ENCODE assay signal across 1 cellular context in the genomic region with DNA sequence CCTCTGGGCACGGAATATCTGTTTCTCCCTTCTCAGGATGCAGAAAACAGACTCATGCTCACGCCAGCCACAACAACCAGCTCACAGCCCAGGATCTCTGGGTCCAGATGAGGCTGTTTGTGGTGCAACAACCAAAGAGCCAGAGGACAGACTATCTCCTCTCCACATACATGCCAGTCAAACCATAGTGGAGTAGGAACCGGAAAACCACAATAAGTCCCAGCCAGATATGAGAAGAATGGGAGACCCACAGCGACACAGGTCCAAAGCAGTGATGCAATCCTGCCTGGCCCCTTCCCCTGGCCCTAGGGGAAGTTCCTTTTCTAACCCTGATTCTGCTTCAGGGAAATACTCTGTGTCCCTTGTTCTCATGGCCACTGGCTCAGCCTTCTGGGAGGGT.
TF ChIP-seq lines count a peak whose summit lies in the region.

No MANE protein-coding gene starts in this region.

TF ChIP-seq in K562, 482 proteins besides CTCF, POLR2A, EP300 and RAD21 (continued from another document and continues in another):
- TF ChIP-seq, protein P1, sequence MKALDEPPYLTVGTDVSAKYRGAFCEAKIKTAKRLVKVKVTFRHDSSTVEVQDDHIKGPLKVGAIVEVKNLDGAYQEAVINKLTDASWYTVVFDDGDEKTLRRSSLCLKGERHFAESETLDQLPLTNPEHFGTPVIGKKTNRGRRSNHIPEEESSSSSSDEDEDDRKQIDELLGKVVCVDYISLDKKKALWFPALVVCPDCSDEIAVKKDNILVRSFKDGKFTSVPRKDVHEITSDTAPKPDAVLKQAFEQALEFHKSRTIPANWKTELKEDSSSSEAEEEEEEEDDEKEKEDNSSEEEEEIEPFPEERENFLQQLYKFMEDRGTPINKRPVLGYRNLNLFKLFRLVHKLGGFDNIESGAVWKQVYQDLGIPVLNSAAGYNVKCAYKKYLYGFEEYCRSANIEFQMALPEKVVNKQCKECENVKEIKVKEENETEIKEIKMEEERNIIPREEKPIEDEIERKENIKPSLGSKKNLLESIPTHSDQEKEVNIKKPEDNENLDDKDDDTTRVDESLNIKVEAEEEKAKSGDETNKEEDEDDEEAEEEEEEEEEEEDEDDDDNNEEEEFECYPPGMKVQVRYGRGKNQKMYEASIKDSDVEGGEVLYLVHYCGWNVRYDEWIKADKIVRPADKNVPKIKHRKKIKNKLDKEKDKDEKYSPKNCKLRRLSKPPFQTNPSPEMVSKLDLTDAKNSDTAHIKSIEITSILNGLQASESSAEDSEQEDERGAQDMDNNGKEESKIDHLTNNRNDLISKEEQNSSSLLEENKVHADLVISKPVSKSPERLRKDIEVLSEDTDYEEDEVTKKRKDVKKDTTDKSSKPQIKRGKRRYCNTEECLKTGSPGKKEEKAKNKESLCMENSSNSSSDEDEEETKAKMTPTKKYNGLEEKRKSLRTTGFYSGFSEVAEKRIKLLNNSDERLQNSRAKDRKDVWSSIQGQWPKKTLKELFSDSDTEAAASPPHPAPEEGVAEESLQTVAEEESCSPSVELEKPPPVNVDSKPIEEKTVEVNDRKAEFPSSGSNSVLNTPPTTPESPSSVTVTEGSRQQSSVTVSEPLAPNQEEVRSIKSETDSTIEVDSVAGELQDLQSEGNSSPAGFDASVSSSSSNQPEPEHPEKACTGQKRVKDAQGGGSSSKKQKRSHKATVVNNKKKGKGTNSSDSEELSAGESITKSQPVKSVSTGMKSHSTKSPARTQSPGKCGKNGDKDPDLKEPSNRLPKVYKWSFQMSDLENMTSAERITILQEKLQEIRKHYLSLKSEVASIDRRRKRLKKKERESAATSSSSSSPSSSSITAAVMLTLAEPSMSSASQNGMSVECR (CRISPR knock-in tag; IDR thresholded peaks at IDR 0.05): no peak
- TF ChIP-seq ZNF551 (CRISPR knock-in tag; IDR thresholded peaks at IDR 0.05): no peak
- TF ChIP-seq, protein P2, sequence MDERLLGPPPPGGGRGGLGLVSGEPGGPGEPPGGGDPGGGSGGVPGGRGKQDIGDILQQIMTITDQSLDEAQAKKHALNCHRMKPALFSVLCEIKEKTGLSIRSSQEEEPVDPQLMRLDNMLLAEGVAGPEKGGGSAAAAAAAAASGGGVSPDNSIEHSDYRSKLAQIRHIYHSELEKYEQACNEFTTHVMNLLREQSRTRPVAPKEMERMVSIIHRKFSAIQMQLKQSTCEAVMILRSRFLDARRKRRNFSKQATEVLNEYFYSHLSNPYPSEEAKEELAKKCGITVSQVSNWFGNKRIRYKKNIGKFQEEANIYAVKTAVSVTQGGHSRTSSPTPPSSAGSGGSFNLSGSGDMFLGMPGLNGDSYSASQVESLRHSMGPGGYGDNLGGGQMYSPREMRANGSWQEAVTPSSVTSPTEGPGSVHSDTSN (CRISPR knock-in tag; IDR thresholded peaks at IDR 0.05; ENCODE audit: low read depth): no peak
- TF ChIP-seq, protein P2 (tag; conservative IDR thresholded peaks at IDR 0.05; ENCODE audit: low read depth): no peak
- TF ChIP-seq MTF1 (CRISPR knock-in tag; IDR thresholded peaks at IDR 0.05; ENCODE audit: borderline replicate concordance): no peak
- TF ChIP-seq, protein P3, sequence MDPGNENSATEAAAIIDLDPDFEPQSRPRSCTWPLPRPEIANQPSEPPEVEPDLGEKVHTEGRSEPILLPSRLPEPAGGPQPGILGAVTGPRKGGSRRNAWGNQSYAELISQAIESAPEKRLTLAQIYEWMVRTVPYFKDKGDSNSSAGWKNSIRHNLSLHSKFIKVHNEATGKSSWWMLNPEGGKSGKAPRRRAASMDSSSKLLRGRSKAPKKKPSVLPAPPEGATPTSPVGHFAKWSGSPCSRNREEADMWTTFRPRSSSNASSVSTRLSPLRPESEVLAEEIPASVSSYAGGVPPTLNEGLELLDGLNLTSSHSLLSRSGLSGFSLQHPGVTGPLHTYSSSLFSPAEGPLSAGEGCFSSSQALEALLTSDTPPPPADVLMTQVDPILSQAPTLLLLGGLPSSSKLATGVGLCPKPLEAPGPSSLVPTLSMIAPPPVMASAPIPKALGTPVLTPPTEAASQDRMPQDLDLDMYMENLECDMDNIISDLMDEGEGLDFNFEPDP (CRISPR knock-in tag; IDR thresholded peaks at IDR 0.05): no peak
- TF ChIP-seq CBX8 (IDR thresholded peaks at IDR 0.05; ENCODE audit: borderline replicate concordance, extremely low read depth, low read depth, low read length, poor library complexity, severe bottlenecking): no peak
- peak; percentile 53; the same call in 1 of the 2 replicates for TF ChIP-seq STAT5A (IDR thresholded peaks at IDR 0.05; ENCODE audit: borderline replicate concordance, low read length)
- no peak for TF ChIP-seq ZNF444 (CRISPR knock-in tag; IDR thresholded peaks at IDR 0.05)
- no peak for TF ChIP-seq POLR2AphosphoS2 (IDR thresholded peaks at IDR 0.05; ENCODE audit: low read length)
- no peak for TF ChIP-seq PHB2 (IDR thresholded peaks at IDR 0.05; ENCODE audit: low read depth)
- no peak for TF ChIP-seq EGR1 (conservative IDR thresholded peaks at IDR 0.05)
- TF ChIP-seq, protein P4, sequence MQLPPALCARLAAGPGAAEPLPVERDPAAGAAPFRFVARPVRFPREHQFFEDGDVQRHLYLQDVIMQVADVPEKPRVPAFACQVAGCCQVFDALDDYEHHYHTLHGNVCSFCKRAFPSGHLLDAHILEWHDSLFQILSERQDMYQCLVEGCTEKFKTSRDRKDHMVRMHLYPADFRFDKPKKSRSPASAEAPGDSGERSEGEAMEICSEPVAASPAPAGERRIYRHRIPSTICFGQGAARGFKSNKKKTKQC (CRISPR knock-in tag; IDR thresholded peaks at IDR 0.05): no peak
- TF ChIP-seq HMG20A (CRISPR knock-in tag; conservative IDR thresholded peaks at IDR 0.05): no peak
- no peak for TF ChIP-seq POLR2B (IDR thresholded peaks at IDR 0.05; ENCODE audit: low read depth, partially characterized antibody)
- no peak for TF ChIP-seq ARNT (IDR thresholded peaks at IDR 0.05)
- peak; percentile 60; the same call in 1 of the 2 replicates for TF ChIP-seq SMARCC2 (IDR thresholded peaks at IDR 0.05; ENCODE audit: low read depth)
- no peak for TF ChIP-seq SIX5 (IDR thresholded peaks at IDR 0.05; ENCODE audit: borderline replicate concordance in 1 of 2, insufficient read depth in 1 of 2, low read depth in 1 of 2, low read length in 2 of 2)
- no peak; the same call in 1 of the 2 replicates for TF ChIP-seq ZNF589 (CRISPR knock-in tag; IDR thresholded peaks at IDR 0.05; ENCODE audit: low read depth)
- TF ChIP-seq FOXP1 (CRISPR knock-in tag; IDR thresholded peaks at IDR 0.05): no peak
- no peak for TF ChIP-seq ZFPM2 (CRISPR knock-in tag; IDR thresholded peaks at IDR 0.05)
- TF ChIP-seq CSDE1 (IDR thresholded peaks at IDR 0.05): no peak
- TF ChIP-seq, protein P5, sequence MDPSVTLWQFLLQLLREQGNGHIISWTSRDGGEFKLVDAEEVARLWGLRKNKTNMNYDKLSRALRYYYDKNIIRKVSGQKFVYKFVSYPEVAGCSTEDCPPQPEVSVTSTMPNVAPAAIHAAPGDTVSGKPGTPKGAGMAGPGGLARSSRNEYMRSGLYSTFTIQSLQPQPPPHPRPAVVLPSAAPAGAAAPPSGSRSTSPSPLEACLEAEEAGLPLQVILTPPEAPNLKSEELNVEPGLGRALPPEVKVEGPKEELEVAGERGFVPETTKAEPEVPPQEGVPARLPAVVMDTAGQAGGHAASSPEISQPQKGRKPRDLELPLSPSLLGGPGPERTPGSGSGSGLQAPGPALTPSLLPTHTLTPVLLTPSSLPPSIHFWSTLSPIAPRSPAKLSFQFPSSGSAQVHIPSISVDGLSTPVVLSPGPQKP (CRISPR knock-in tag; IDR thresholded peaks at IDR 0.05): no peak
- TF ChIP-seq STAT5B (CRISPR knock-in tag; IDR thresholded peaks at IDR 0.05): no peak
- TF ChIP-seq NCOA6 (IDR thresholded peaks at IDR 0.05): no peak
- no peak for TF ChIP-seq MCM5 (IDR thresholded peaks at IDR 0.05; ENCODE audit: low read depth)
- TF ChIP-seq, protein P6, sequence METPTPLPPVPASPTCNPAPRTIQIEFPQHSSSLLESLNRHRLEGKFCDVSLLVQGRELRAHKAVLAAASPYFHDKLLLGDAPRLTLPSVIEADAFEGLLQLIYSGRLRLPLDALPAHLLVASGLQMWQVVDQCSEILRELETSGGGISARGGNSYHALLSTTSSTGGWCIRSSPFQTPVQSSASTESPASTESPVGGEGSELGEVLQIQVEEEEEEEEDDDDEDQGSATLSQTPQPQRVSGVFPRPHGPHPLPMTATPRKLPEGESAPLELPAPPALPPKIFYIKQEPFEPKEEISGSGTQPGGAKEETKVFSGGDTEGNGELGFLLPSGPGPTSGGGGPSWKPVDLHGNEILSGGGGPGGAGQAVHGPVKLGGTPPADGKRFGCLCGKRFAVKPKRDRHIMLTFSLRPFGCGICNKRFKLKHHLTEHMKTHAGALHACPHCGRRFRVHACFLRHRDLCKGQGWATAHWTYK (CRISPR knock-in tag; IDR thresholded peaks at IDR 0.05): no peak
- TF ChIP-seq RBM15 (IDR thresholded peaks at IDR 0.05; ENCODE audit: insufficient read depth, low read length): no peak
- TF ChIP-seq GTF2F1 (IDR thresholded peaks at IDR 0.05; ENCODE audit: low read depth, low read length): no peak
- TF ChIP-seq BRF1 (IDR thresholded peaks at IDR 0.05; ENCODE audit: borderline replicate concordance, extremely low read depth, insufficient read length): no peak
- TF ChIP-seq, protein P7, sequence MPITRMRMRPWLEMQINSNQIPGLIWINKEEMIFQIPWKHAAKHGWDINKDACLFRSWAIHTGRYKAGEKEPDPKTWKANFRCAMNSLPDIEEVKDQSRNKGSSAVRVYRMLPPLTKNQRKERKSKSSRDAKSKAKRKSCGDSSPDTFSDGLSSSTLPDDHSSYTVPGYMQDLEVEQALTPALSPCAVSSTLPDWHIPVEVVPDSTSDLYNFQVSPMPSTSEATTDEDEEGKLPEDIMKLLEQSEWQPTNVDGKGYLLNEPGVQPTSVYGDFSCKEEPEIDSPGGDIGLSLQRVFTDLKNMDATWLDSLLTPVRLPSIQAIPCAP (CRISPR knock-in tag; IDR thresholded peaks at IDR 0.05; ENCODE audit: borderline replicate concordance): no peak
- TF ChIP-seq SRSF3 (IDR thresholded peaks at IDR 0.05; ENCODE audit: insufficient read depth, low read length): no peak
- TF ChIP-seq PTTG1 (tag; IDR thresholded peaks at IDR 0.05; ENCODE audit: low read depth): no peak
- TF ChIP-seq ZNF212 (CRISPR knock-in tag; IDR thresholded peaks at IDR 0.05): no peak
- no peak for TF ChIP-seq SAFB2 (IDR thresholded peaks at IDR 0.05; ENCODE audit: borderline replicate concordance, low read depth, low read length, severe bottlenecking)
- TF ChIP-seq LEF1 (IDR thresholded peaks at IDR 0.05): peak; percentile 41; the same call in 1 of the 2 replicates
- no peak for TF ChIP-seq RFX5 (IDR thresholded peaks at IDR 0.05; ENCODE audit: low read depth, low read length)
- TF ChIP-seq, protein P8, sequence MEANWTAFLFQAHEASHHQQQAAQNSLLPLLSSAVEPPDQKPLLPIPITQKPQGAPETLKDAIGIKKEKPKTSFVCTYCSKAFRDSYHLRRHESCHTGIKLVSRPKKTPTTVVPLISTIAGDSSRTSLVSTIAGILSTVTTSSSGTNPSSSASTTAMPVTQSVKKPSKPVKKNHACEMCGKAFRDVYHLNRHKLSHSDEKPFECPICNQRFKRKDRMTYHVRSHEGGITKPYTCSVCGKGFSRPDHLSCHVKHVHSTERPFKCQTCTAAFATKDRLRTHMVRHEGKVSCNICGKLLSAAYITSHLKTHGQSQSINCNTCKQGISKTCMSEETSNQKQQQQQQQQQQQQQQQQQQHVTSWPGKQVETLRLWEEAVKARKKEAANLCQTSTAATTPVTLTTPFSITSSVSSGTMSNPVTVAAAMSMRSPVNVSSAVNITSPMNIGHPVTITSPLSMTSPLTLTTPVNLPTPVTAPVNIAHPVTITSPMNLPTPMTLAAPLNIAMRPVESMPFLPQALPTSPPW (CRISPR knock-in tag; IDR thresholded peaks at IDR 0.05): no peak
- TF ChIP-seq, protein P9, sequence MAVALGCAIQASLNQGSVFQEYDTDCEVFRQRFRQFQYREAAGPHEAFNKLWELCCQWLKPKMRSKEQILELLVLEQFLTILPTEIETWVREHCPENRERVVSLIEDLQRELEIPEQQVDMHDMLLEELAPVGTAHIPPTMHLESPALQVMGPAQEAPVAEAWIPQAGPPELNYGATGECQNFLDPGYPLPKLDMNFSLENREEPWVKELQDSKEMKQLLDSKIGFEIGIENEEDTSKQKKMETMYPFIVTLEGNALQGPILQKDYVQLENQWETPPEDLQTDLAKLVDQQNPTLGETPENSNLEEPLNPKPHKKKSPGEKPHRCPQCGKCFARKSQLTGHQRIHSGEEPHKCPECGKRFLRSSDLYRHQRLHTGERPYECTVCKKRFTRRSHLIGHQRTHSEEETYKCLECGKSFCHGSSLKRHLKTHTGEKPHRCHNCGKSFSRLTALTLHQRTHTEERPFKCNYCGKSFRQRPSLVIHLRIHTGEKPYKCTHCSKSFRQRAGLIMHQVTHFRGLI (CRISPR knock-in tag; IDR thresholded peaks at IDR 0.05): no peak
- TF ChIP-seq ZNF134 (CRISPR knock-in tag; conservative IDR thresholded peaks at IDR 0.05): no peak
- TF ChIP-seq ZNF121 (CRISPR knock-in tag; conservative IDR thresholded peaks at IDR 0.05): no peak
- no peak for TF ChIP-seq CCNT2 (IDR thresholded peaks at IDR 0.05; ENCODE audit: borderline replicate concordance, extremely low read depth, insufficient read length, low read depth, low read length)
- TF ChIP-seq, protein P10, sequence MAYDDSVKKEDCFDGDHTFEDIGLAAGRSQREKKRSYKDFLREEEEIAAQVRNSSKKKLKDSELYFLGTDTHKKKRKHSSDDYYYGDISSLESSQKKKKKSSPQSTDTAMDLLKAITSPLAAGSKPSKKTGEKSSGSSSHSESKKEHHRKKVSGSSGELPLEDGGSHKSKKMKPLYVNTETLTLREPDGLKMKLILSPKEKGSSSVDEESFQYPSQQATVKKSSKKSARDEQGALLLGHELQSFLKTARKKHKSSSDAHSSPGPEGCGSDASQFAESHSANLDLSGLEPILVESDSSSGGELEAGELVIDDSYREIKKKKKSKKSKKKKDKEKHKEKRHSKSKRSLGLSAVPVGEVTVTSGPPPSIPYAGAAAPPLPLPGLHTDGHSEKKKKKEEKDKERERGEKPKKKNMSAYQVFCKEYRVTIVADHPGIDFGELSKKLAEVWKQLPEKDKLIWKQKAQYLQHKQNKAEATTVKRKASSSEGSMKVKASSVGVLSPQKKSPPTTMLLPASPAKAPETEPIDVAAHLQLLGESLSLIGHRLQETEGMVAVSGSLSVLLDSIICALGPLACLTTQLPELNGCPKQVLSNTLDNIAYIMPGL (CRISPR knock-in tag; IDR thresholded peaks at IDR 0.05): no peak
- no peak for TF ChIP-seq MED1 (CRISPR knock-in tag; IDR thresholded peaks at IDR 0.05; ENCODE audit: borderline replicate concordance)
- peak; percentile 63 for TF ChIP-seq GABPA (tag; conservative IDR thresholded peaks at IDR 0.05; ENCODE audit: low read depth)
- TF ChIP-seq ZNF717 (CRISPR knock-in tag; IDR thresholded peaks at IDR 0.05): no peak
- no peak for TF ChIP-seq CHD1 (IDR thresholded peaks at IDR 0.05; ENCODE audit: low read length)
